Comparison of ENCODE assay signal across 8 cellular contexts in genomic region chr22:42648368-42649260, GRCh38. TPM values are rescaled to one million over a fixed set of nuclear protein-coding genes. Genes with fewer than 3 reads are reported as not detected.
DNase-seq lines count a peak whose midpoint lies in the region; ATAC-seq, FAIRE-seq and TF ChIP-seq lines count a peak whose summit lies in the region.

No MANE protein-coding gene starts in this region.

- FAIRE-seq in keratinocyte (lab: Jason Lieb, UNC) = peak; percentile 5

- H3K27ac ChIP-seq in SJSA1 (peak overlapping the region; percentile 83), breast epithelium (peak overlapping the region; percentile 91 to 97), keratinocyte (ENCODE audit: control insufficient read depth, insufficient read depth, low read length) (peak overlapping the region; percentile 88)

- H3K27me3 ChIP-seq in SJSA1 (replicated peaks) = no peaks in the 10 kb centered on the region
- H3K27me3 ChIP-seq in breast epithelium = no peaks in the 10 kb centered on the region
- no peaks in the 10 kb centered on the region for H3K27me3 ChIP-seq in keratinocyte (ENCODE audit: control insufficient read depth, extremely low read depth, insufficient read depth, low read length)

- H3K9ac ChIP-seq in keratinocyte (ENCODE audit: control insufficient read depth, extremely low read depth, insufficient read depth, low read length) = peak overlapping the region; percentile 95

- intact Hi-C loops in breast epithelium (cut with DNase I; ENCODE audit: low total_unique reads) = loop anchor here (5.0 kb wide), 1 partner anchor 209 kb away; the partner anchor contains the start of gene ARFGAP3

- H3K4me1 ChIP-seq in SJSA1 (replicated peaks) (peaks cover 58% of the 10 kb centered on the region), breast epithelium (peaks cover 26 to 37% of the 10 kb centered on the region in 2 donors), keratinocyte (ENCODE audit: control insufficient read depth, extremely low read depth, insufficient read depth, low read length) (peaks cover 46% of the 10 kb centered on the region)

- dilution Hi-C loops in keratinocyte (cut with MboI; ENCODE audit: extremely low pct_ligation_motif_present, low sequenced_read_pairs) = no loop called here

- TF ChIP-seq CTCF in breast epithelium (IDR thresholded peaks at IDR 0.05) (no peak), keratinocyte (optimal IDR thresholded peaks at IDR 0.05 in 1 of 3, IDR thresholded peaks at IDR 0.05 in 1 of 3, conservative IDR thresholded peaks at IDR 0.05 in 1 of 3; ENCODE audit: extremely low read depth in 1 of 3, insufficient read depth in 2 of 3, low read length in 3 of 3) (no peak)

- H3K9me3 ChIP-seq in SJSA1 (replicated peaks) (0 out of 2 replicates have a peak, but pooled peaks cover 4% of the 10 kb centered on the region), breast epithelium (no peaks in the 10 kb centered on the region), keratinocyte (ENCODE audit: control insufficient read depth, low read depth, low read length) (no peaks in the 10 kb centered on the region)

- DNase-seq in stimulated activated CD4-positive, alpha-beta T cell treated with anti-CD3 and anti-CD28 coated beads, Interleukin-12 subunit alpha, Interleukin-12 subunit beta, amount 100 ng/mL, for 48 hours (ENCODE audit: low read depth in 2 of 3, low spot score in 1 of 3) = peak in 2 of 3 donors; percentile 10 to 12
- no peak for DNase-seq in stimulated activated CD4-positive, alpha-beta T cell treated with anti-CD3 and anti-CD28 coated beads, Interleukin-12 subunit alpha, Interleukin-12 subunit beta, amount 100 ng/mL, for 4 hours
- DNase-seq in SJSA1 (ENCODE audit: low read depth in 1 of 2, low spot score in 2 of 2) (peak in 1 of 2 experiments; percentile 50), breast epithelium (ENCODE audit: low spot score in 2 of 2) (peak in 1 of 2 donors; percentile 40), keratinocyte (ENCODE audit: low read depth, low spot score) (no peak), NCI-H2029 (lab: John Stamatoyannopoulos, UW) (no peak)
- DNase-seq in stimulated activated CD4-positive, alpha-beta T cell treated with anti-CD3 and anti-CD28 coated beads, Interleukin-1b, Interleukin-23, amount 100 ng/mL, for 48 hours = peak; percentile 33

- peak overlapping the region; percentile 98 for H3K4me2 ChIP-seq in keratinocyte (ENCODE audit: control insufficient read depth, extremely low read depth, insufficient read depth, low read depth, low read length)

- H3K9me1 ChIP-seq in keratinocyte (ENCODE audit: control insufficient read depth, extremely low read depth, insufficient read depth, low read length) = peaks cover 2% of the 10 kb centered on the region

- peak; percentile 44 for ATAC-seq in HG03066 (IDR thresholded peaks at IDR 0.05; ENCODE audit: low read depth, unreplicated experiment)

- peak overlapping the region; percentile 10 for H2AFZ ChIP-seq in keratinocyte (ENCODE audit: control insufficient read depth, low read length)

- peak overlapping the region; percentile 97 for H3K4me3 ChIP-seq in SJSA1
- H3K4me3 ChIP-seq in breast epithelium = peak overlapping the region; percentile 88 to 98 (median 92)
- H3K4me3 ChIP-seq in keratinocyte (ENCODE audit: control insufficient read depth in 2 of 3, extremely low read depth in 1 of 3, insufficient read depth in 2 of 3, low read depth in 1 of 3, low read length in 3 of 3) = peak overlapping the region; percentile 74 to 98 (median 90)

- peaks cover 51% of the 10 kb centered on the region for H3K79me2 ChIP-seq in keratinocyte (ENCODE audit: control insufficient read depth, insufficient read depth, low read length)

- H4K20me1 ChIP-seq in keratinocyte (ENCODE audit: control insufficient read depth, extremely low read depth, insufficient read depth, low read length) = no peaks in the 10 kb centered on the region

- no peak for TF ChIP-seq POLR2A in breast epithelium (IDR thresholded peaks at IDR 0.05)

- H3K36me3 ChIP-seq in SJSA1 (peaks cover 40% of the 10 kb centered on the region), breast epithelium (no peaks in the 10 kb centered on the region), keratinocyte (ENCODE audit: control insufficient read depth in 2 of 2, extremely low read depth in 1 of 2, insufficient read depth in 2 of 2, low read length in 2 of 2) (peaks cover 0 to 2% of the 10 kb centered on the region in 2 experiments)

RNA-seq across cellular contexts. Expression of gene CYB5R3, which starts 0.6 kb away (rescaled TPM):
- total RNA-seq in SJSA1 (2014; rRNA removed; shearing (Covaris generic)) = 91.3 and 149 TPM in 2 replicates
- 100 to 1,000 TPM in 1 of 3 donors, 10 to 100 TPM in 2; 56.5 to 248 (median 87.5) TPM for total RNA-seq in breast epithelium
- 92.3 to 130 TPM (median 102 TPM) in 3 replicates for polyA plus RNA-seq in keratinocyte
- polyA plus RNA-seq in keratinocyte (2011; ENCODE audit: low read depth) = 25.3 TPM
- polyA plus RNA-seq in keratinocyte (2011; cell fraction: cytosol; rRNA removed) = 97.1 and 168 TPM in 2 replicates
- 81.0 and 113 TPM in 2 replicates for polyA plus RNA-seq in keratinocyte (2011; cell fraction: nucleus; rRNA removed)
- polyA plus RNA-seq in keratinocyte (2012; ENCODE audit: low replicate concordance) = 103 and 190 TPM in 2 replicates
- polyA minus RNA-seq in keratinocyte = 105 to 302 TPM (median 113 TPM) in 3 replicates
- 191 TPM for polyA minus RNA-seq in keratinocyte (2011; cell fraction: cytosol; rRNA and poly(A)+ RNA removed)
- 57.7 and 69.0 TPM in 2 replicates for polyA minus RNA-seq in keratinocyte (2011; cell fraction: nucleus; rRNA and poly(A)+ RNA removed)

RNA-seq across cellular contexts. Expression of gene ATP5MGL, which starts 8.2 kb away (rescaled TPM):
- not detected in 2 replicates for total RNA-seq in SJSA1 (2014; rRNA removed; shearing (Covaris generic))
- under 1 TPM in 1 of 3 donors, not detected in 2; 0.73 TPM for total RNA-seq in breast epithelium
- not detected in 3 replicates for polyA plus RNA-seq in keratinocyte
- polyA plus RNA-seq in keratinocyte (2011; ENCODE audit: low read depth) = 0.46 TPM
- 0.14 TPM in 1 of 2 replicates, not detected in the other for polyA plus RNA-seq in keratinocyte (2011; cell fraction: cytosol; rRNA removed)
- polyA plus RNA-seq in keratinocyte (2011; cell fraction: nucleus; rRNA removed) = 0.22 and 0.28 TPM in 2 replicates
- not detected in 2 replicates for polyA plus RNA-seq in keratinocyte (2012; ENCODE audit: low replicate concordance)
- polyA minus RNA-seq in keratinocyte = 0.33 to 2.7 TPM in 2 of 3 replicates, not detected in the other
- not detected for polyA minus RNA-seq in keratinocyte (2011; cell fraction: cytosol; rRNA and poly(A)+ RNA removed)
- polyA minus RNA-seq in keratinocyte (2011; cell fraction: nucleus; rRNA and poly(A)+ RNA removed) = 0.63 TPM in 1 of 2 replicates, not detected in the other

RNA-seq across cellular contexts. Expression of gene POLDIP3, which starts 33.9 kb away (rescaled TPM):
- 33.3 and 34.6 TPM in 2 replicates for total RNA-seq in SJSA1 (2014; rRNA removed; shearing (Covaris generic))
- total RNA-seq in breast epithelium = 10 to 100 TPM; 33.1 to 52.8 (median 38.3) TPM
- polyA plus RNA-seq in keratinocyte = 38.5 to 41.9 TPM (median 38.7 TPM) in 3 replicates
- polyA plus RNA-seq in keratinocyte (2011; ENCODE audit: low read depth) = 25.1 TPM
- polyA plus RNA-seq in keratinocyte (2011; cell fraction: cytosol; rRNA removed) = 35.2 and 37.0 TPM in 2 replicates
- 53.9 and 59.9 TPM in 2 replicates for polyA plus RNA-seq in keratinocyte (2011; cell fraction: nucleus; rRNA removed)
- polyA plus RNA-seq in keratinocyte (2012; ENCODE audit: low replicate concordance) = 38.2 and 44.5 TPM in 2 replicates
- 33.9 to 36.7 TPM (median 34.8 TPM) in 3 replicates for polyA minus RNA-seq in keratinocyte
- 19.0 TPM for polyA minus RNA-seq in keratinocyte (2011; cell fraction: cytosol; rRNA and poly(A)+ RNA removed)
- polyA minus RNA-seq in keratinocyte (2011; cell fraction: nucleus; rRNA and poly(A)+ RNA removed) = 22.8 and 31.6 TPM in 2 replicates

Comparison
In these comparisons a context has a peak if more than half of its experiments do, and no peak if none do; other contexts are left out.
1. DNase-seq: peak in stimulated activated CD4-positive, alpha-beta T cell treated with anti-CD3 and anti-CD28 coated beads, Interleukin-12 subunit alpha, Interleukin-12 subunit beta, amount 100 ng/mL, for 48 hours (2 of 3) and stimulated activated CD4-positive, alpha-beta T cell treated with anti-CD3 and anti-CD28 coated beads, Interleukin-1b, Interleukin-23, amount 100 ng/mL, for 48 hours (single experiment); none in stimulated activated CD4-positive, alpha-beta T cell treated with anti-CD3 and anti-CD28 coated beads, Interleukin-12 subunit alpha, Interleukin-12 subunit beta, amount 100 ng/mL, for 4 hours (single experiment), keratinocyte (single experiment) and NCI-H2029 (single experiment).
2. Peak in every context shown above with its lines, with median percentiles within 50 percentile points of each other: H3K27ac ChIP-seq and H3K4me3 ChIP-seq.